25 cellular contexts compared by ENCODE assay signal in genomic region chr21:35136106-35136505, GRCh38.
A peak's percentile ranks its signal among the peaks of the same experiment; 100 is the strongest.
DNase-seq lines count a peak whose midpoint lies in the region; ATAC-seq, FAIRE-seq and TF ChIP-seq lines count a peak whose summit lies in the region.
"Had no signal": no experiment of that assay in that cellular context is flagged by ENCODE, and none has a peak within 500 bp of the region (broad histone marks: within the 10 kb centered on the region; RNA-seq: fewer than 3 reads in every experiment).

No MANE protein-coding gene starts in this region.

- no peaks in the 10 kb centered on the region for H3K79me2 ChIP-seq in K562 (ENCODE audit: control insufficient read depth, insufficient read depth, low read length)
- no peaks in the 10 kb centered on the region for H3K79me2 ChIP-seq in mesendoderm (ENCODE audit: control insufficient read depth, insufficient read depth, low read length)

- no peak overlapping the region for H3K23ac ChIP-seq in mesendoderm (ENCODE audit: low read length)

- CTCF ChIA-PET in K562 (lab: Yijun Ruan, JAX; ENCODE audit: low intra/inter-chr PET ratio) = no interaction called here

- H3K18ac ChIP-seq in mesendoderm (ENCODE audit: low read length) = peak overlapping the region; percentile 64

- no peak overlapping the region for H4K5ac ChIP-seq in mesendoderm (ENCODE audit: low read length)

- H3K4me1 ChIP-seq in K562 (replicated peaks in 1 of 2; ENCODE audit: control insufficient read depth in 2 of 2, insufficient read depth in 2 of 2, low read length in 2 of 2) = peaks cover 9 to 33% of the 10 kb centered on the region in 2 experiments; a peak in 4 of 5 replicates
- peaks cover 4% of the 10 kb centered on the region for H3K4me1 ChIP-seq in mesendoderm (ENCODE audit: control insufficient read depth, low read depth, low read length)
- H3K4me1 ChIP-seq: ascending aorta had no signal

- no peak overlapping the region for H2BK15ac ChIP-seq in mesendoderm (replicated peaks; ENCODE audit: low read depth)

- no peak overlapping the region for H3K56ac ChIP-seq in mesendoderm (ENCODE audit: low read length)

- peak overlapping the region; percentile 68 for H3K27ac Mint-ChIP-seq in activated naive CD4-positive, alpha-beta T cell treated with anti-CD3 and anti-CD28 coated beads, Interleukin-2, amount 50 U/mL, for 24 hours
- H3K27ac Mint-ChIP-seq: activated naive CD4-positive, alpha-beta T cell treated with anti-CD3 and anti-CD28 coated beads, Interleukin-2, amount 10 ng/mL, durations not matched to agents 7 days and 5 days; activated T-cell treated with anti-CD3 and anti-CD28 coated beads, Interleukin-2, amount 50 U/mL, for 24 hours had no signal

- no peaks in the 10 kb centered on the region for H3K9me3 ChIP-seq in K562 (replicated peaks; ENCODE audit: control insufficient read depth, insufficient read depth, low read depth, low read length)
- H3K9me3 ChIP-seq: ascending aorta, heart left ventricle, left lung, Peyer's patch had no signal

- H3K9ac ChIP-seq in K562 (ENCODE audit: insufficient read depth in 1 of 2, low read depth in 2 of 2, low read length in 2 of 2) = no peak overlapping the region
- H3K9ac ChIP-seq in mesendoderm (ENCODE audit: low read length) = no peak overlapping the region
- H3K9ac ChIP-seq: BLaER1 treated with 17β-estradiol and CSF1 and Interleukin-3, amounts not matched to agents 10 nM and 100 nM had no signal

- TF ChIP-seq RAD21 in K562 (CRISPR knock-in tag; conservative IDR thresholded peaks at IDR 0.05 in 1 of 2, IDR thresholded peaks at IDR 0.05 in 1 of 2) = no peak

- H3K9me1 ChIP-seq in K562 (ENCODE audit: control insufficient read depth, insufficient read depth, low read length) = no peaks in the 10 kb centered on the region

- in situ Hi-C loops in K562 (cut with MboI) = no loop called here

- intact Hi-C loops in K562 (cut with micrococcal nuclease) = no loop called here

- H3K4me2 ChIP-seq in K562 (ENCODE audit: insufficient read depth, low read length) (no peak overlapping the region), mesendoderm (ENCODE audit: low read length) (no peak overlapping the region)
- H3K4me2 ChIP-seq: BLaER1 treated with 17β-estradiol and CSF1 and Interleukin-3, amounts not matched to agents 10 nM and 100 nM had no signal

- H4K8ac ChIP-seq in mesendoderm (ENCODE audit: low read depth, low read length) = no peak overlapping the region

- H3K4me1 Mint-ChIP-seq in activated naive CD4-positive, alpha-beta T cell treated with anti-CD3 and anti-CD28 coated beads, Interleukin-2, amount 50 U/mL, for 24 hours = peaks cover 39% of the 10 kb centered on the region

- H3K27ac ChIP-seq in K562 (ENCODE audit: extremely low read depth, low read depth, low read length) (no peak overlapping the region), mesendoderm (ENCODE audit: low read depth, low read length) (no peak overlapping the region)
- H3K27ac ChIP-seq: ascending aorta; BLaER1 treated with 17β-estradiol and CSF1 and Interleukin-3, amounts not matched to agents 10 nM and 100 nM; heart left ventricle; Peyer's patch had no signal

- H3K36me3 Mint-ChIP-seq in activated naive CD4-positive, alpha-beta T cell treated with anti-CD3 and anti-CD28 coated beads, Interleukin-2, amount 50 U/mL, for 24 hours = no peaks in the 10 kb centered on the region
- H3K36me3 Mint-ChIP-seq: activated naive CD4-positive, alpha-beta T cell treated with anti-CD3 and anti-CD28 coated beads, Interleukin-2, amount 10 ng/mL, durations not matched to agents 7 days and 5 days had no signal

- H2BK5ac ChIP-seq in mesendoderm (ENCODE audit: low read length) = no peak overlapping the region

- no peak overlapping the region for H3K4me3 Mint-ChIP-seq in activated naive CD4-positive, alpha-beta T cell treated with anti-CD3 and anti-CD28 coated beads, Interleukin-2, amount 50 U/mL, for 24 hours
- H3K4me3 Mint-ChIP-seq: activated naive CD4-positive, alpha-beta T cell treated with anti-CD3 and anti-CD28 coated beads, Interleukin-2, amount 10 ng/mL, durations not matched to agents 7 days and 5 days; activated T-cell treated with anti-CD3 and anti-CD28 coated beads, Interleukin-2, amount 50 U/mL, for 24 hours; endodermal cell had no signal

- no peak for TF ChIP-seq POLR2A in K562 (conservative IDR thresholded peaks at IDR 0.05)

- FAIRE-seq in K562 (lab: Jason Lieb, UNC) = no peak
- FAIRE-seq: colon, urothelium cell line had no signal

- H3K27me3 ChIP-seq in K562 (ENCODE audit: control insufficient read depth in 2 of 2, insufficient read depth in 2 of 2, low read length in 2 of 2) (no peaks in the 10 kb centered on the region), mesendoderm (ENCODE audit: insufficient read depth, low read length, poor library complexity) (no peaks in the 10 kb centered on the region)
- H3K27me3 ChIP-seq: ascending aorta; BLaER1 treated with 17β-estradiol and CSF1 and Interleukin-3, amounts not matched to agents 10 nM and 100 nM; left lung; Peyer's patch had no signal

- no peak for DNase-seq in activated naive CD4-positive, alpha-beta T cell (lab: John Stamatoyannopoulos, UW)
- no peak for DNase-seq in K562 (ENCODE audit: extremely low read depth in 1 of 4, low spot score in 3 of 4)
- DNase-seq in mesendoderm = no peak
- DNase-seq in cerebellar cortex (ENCODE audit: low spot score) = no peak
- no peak for DNase-seq in COLO668 (lab: John Stamatoyannopoulos, UW; ENCODE audit: unreplicated experiment)
- DNase-seq in ecto neural progenitor cell (ENCODE audit: low spot score) = no peak
- DNase-seq: activated naive CD4-positive, alpha-beta T cell treated with anti-CD3 and anti-CD28 coated beads, Interleukin-2, amount 10 ng/mL, durations not matched to agents 7 days and 5 days; activated T-cell treated with anti-CD3 and anti-CD28 coated beads, Interleukin-2, amount 50 U/mL, for 24 hours; heart left ventricle; left lung; MV-4-11; NCI-H1694; NCI-H345; nucleus accumbens; Peyer's patch; retina; stimulated activated CD8-positive, alpha-beta memory T cell treated with anti-CD3 and anti-CD28 coated beads, Interleukin-4, amount 100 ng/mL, for 48 hours; T1000 had no signal

- BruUV-seq in K562 (replicated peaks; lab: Mats Ljungman, UMichigan) = no TSS peak

- no peak overlapping the region for H2AK5ac ChIP-seq in mesendoderm (ENCODE audit: low read length)

- no peaks in the 10 kb centered on the region for H3K36me3 ChIP-seq in K562 (ENCODE audit: control insufficient read depth, insufficient read depth, low read length)
- no peaks in the 10 kb centered on the region for H3K36me3 ChIP-seq in mesendoderm (ENCODE audit: control insufficient read depth, insufficient read depth, low read length)
- H3K36me3 ChIP-seq: ascending aorta; BLaER1 treated with 17β-estradiol and CSF1 and Interleukin-3, amounts not matched to agents 10 nM and 100 nM; heart left ventricle; left lung; Peyer's patch had no signal

- H3K9me3 Mint-ChIP-seq in activated naive CD4-positive, alpha-beta T cell treated with anti-CD3 and anti-CD28 coated beads, Interleukin-2, amount 50 U/mL, for 24 hours = no peaks in the 10 kb centered on the region
- H3K9me3 Mint-ChIP-seq: activated naive CD4-positive, alpha-beta T cell treated with anti-CD3 and anti-CD28 coated beads, Interleukin-2, amount 10 ng/mL, durations not matched to agents 7 days and 5 days; activated T-cell treated with anti-CD3 and anti-CD28 coated beads, Interleukin-2, amount 50 U/mL, for 24 hours; endodermal cell had no signal

- POLR2A ChIA-PET in K562 (lab: Yijun Ruan, JAX) = interaction anchor here (0.7 to 1.6 kb wide), 5 partner anchors 10 to 34 kb away, joined by 3 to 4 read pairs (median 4); no protein-coding TSS in a partner anchor

- H2BK120ac ChIP-seq in mesendoderm (ENCODE audit: low read depth, low read length) = no peak overlapping the region

- H3K79me1 ChIP-seq in mesendoderm (ENCODE audit: low read length) = no peaks in the 10 kb centered on the region

- peak overlapping the region; percentile 32; the same call in 1 of the 2 replicates for H2AFZ ChIP-seq in K562 (ENCODE audit: low read depth, low read length)

- TF ChIP-seq EP300 in K562 (IDR thresholded peaks at IDR 0.05; ENCODE audit: low read length) = no peak

- no peaks in the 10 kb centered on the region for H3K27me3 Mint-ChIP-seq in activated naive CD4-positive, alpha-beta T cell treated with anti-CD3 and anti-CD28 coated beads, Interleukin-2, amount 50 U/mL, for 24 hours
- H3K27me3 Mint-ChIP-seq: activated T-cell treated with anti-CD3 and anti-CD28 coated beads, Interleukin-2, amount 50 U/mL, for 24 hours had no signal

- no peak for TF ChIP-seq CTCF in K562 (IDR thresholded peaks at IDR 0.05 in 2 of 3, conservative IDR thresholded peaks at IDR 0.05 in 1 of 3; ENCODE audit: insufficient read depth in 2 of 3, low read depth in 1 of 3, low read length in 3 of 3)

- ATAC-seq in K562 (no peak), GM18502 (IDR thresholded peaks at IDR 0.05; ENCODE audit: poor library complexity, unreplicated experiment) (no peak)

- WGBS in K562 (ENCODE audit: insufficient coverage, low coverage, missing lambda C conversion rate) = 42% methylated on average over 3 of the region's 3 CpGs
- WGBS in mesendoderm (ENCODE audit: extremely low coverage, insufficient coverage, low lambda C conversion rate) = no CpG with 5 or more reads among the region's 3 CpGs

- H4K20me1 ChIP-seq in K562 (replicated peaks; ENCODE audit: control insufficient read depth, insufficient read depth, low read length) = no peaks in the 10 kb centered on the region
- H4K20me1 ChIP-seq: BLaER1 treated with 17β-estradiol and CSF1 and Interleukin-3, amounts not matched to agents 10 nM and 100 nM had no signal

- no peak overlapping the region for H3K4ac ChIP-seq in mesendoderm (ENCODE audit: low read depth, low read length)

- H3K4me3 ChIP-seq in K562 (no peak overlapping the region), mesendoderm (ENCODE audit: low read length) (no peak overlapping the region)
- H3K4me3 ChIP-seq: ascending aorta; BLaER1 treated with 17β-estradiol and CSF1 and Interleukin-3, amounts not matched to agents 10 nM and 100 nM; heart left ventricle; left lung; Peyer's patch had no signal

TF ChIP-seq in K562, 482 proteins besides CTCF, POLR2A, EP300 and RAD21 (continues in another document):
- TF ChIP-seq TEAD2 (tag; IDR thresholded peaks at IDR 0.05) (no peak), ZNF551 (CRISPR knock-in tag; IDR thresholded peaks at IDR 0.05) (no peak), ETV5 (CRISPR knock-in tag; IDR thresholded peaks at IDR 0.05; ENCODE audit: low read depth) (no peak), CREB3 (tag; conservative IDR thresholded peaks at IDR 0.05; ENCODE audit: low read depth) (no peak), CEBPG (CRISPR knock-in tag; IDR thresholded peaks at IDR 0.05) (no peak), CEBPG (tag; conservative IDR thresholded peaks at IDR 0.05 in 1 of 2, IDR thresholded peaks at IDR 0.05 in 1 of 2) (no peak), GTF2A2 (tag; IDR thresholded peaks at IDR 0.05) (no peak), TAF7 (tag; IDR thresholded peaks at IDR 0.05) (no peak)
